In genomic region chr20:17616480-17617211, GRCh38 we compare ENCODE assay signal across 12 cellular contexts. TPM values are rescaled to one million over a fixed set of nuclear protein-coding genes. Genes with fewer than 3 reads are reported as not detected.
DNase-seq lines count a peak whose midpoint lies in the region; ATAC-seq and TF ChIP-seq lines count a peak whose summit lies in the region.
"Had no signal": no experiment of that assay in that cellular context is flagged by ENCODE, and none has a peak within 500 bp of the region (broad histone marks: within the 10 kb centered on the region; RNA-seq: fewer than 3 reads in every experiment).

No MANE protein-coding gene starts in this region.

- H3K79me1 ChIP-seq in neuronal stem cell (ENCODE audit: low read depth, low read length), result no peaks in the 10 kb centered on the region

- WGBS in neuronal stem cell (ENCODE audit: extremely low coverage in 2 of 2, insufficient read length in 2 of 2, insufficient replicate concordance in 1 of 2), 2 donors, result no CpG with 5 or more reads among the region's 22 CpGs

- H3K36me3 ChIP-seq in neuronal stem cell (replicated peaks in 1 of 2; ENCODE audit: control insufficient read depth in 2 of 2, insufficient read depth in 2 of 2, low read length in 2 of 2) (peaks cover 17 to 18% of the 10 kb centered on the region in 2 donors), upper lobe of right lung (peaks cover 78% of the 10 kb centered on the region)

- no peaks in the 10 kb centered on the region for H3K27me3 Mint-ChIP-seq in activated naive CD8-positive, alpha-beta T cell treated with anti-CD3 and anti-CD28 coated beads, Interleukin-2, amount 10 ng/mL, durations not matched to agents 7 days and 5 days
- no peaks in the 10 kb centered on the region for H3K27me3 Mint-ChIP-seq in activated naive CD8-positive, alpha-beta T cell treated with anti-CD3 and anti-CD28 coated beads for 36 hours
- no peaks in the 10 kb centered on the region for H3K27me3 Mint-ChIP-seq in activated CD8-positive, alpha-beta memory T cell treated with anti-CD3 and anti-CD28 coated beads, Interleukin-2, amount 10 ng/mL, durations not matched to agents 7 days and 5 days

- no peaks in the 10 kb centered on the region for H3K36me3 Mint-ChIP-seq in activated naive CD8-positive, alpha-beta T cell treated with anti-CD3 and anti-CD28 coated beads, Interleukin-2, amount 10 ng/mL, durations not matched to agents 7 days and 5 days
- H3K36me3 Mint-ChIP-seq in activated naive CD8-positive, alpha-beta T cell treated with anti-CD3 and anti-CD28 coated beads for 36 hours, result no peaks in the 10 kb centered on the region
- peaks cover 4% of the 10 kb centered on the region for H3K36me3 Mint-ChIP-seq in activated CD8-positive, alpha-beta memory T cell treated with anti-CD3 and anti-CD28 coated beads, Interleukin-2, amount 10 ng/mL, durations not matched to agents 7 days and 5 days

- no peak overlapping the region for H3K23ac ChIP-seq in neuronal stem cell (ENCODE audit: low read depth, low read length, poor library complexity)

- H4K91ac ChIP-seq in neuronal stem cell (ENCODE audit: low read depth, low read length, poor library complexity), result no peak overlapping the region

- in situ Hi-C loops in KBM-7 (cut with MboI; ENCODE audit: low pct_unique_long_range_greater_than_20kb, low sequenced_read_pairs), result no loop called here

- H2BK15ac ChIP-seq in neuronal stem cell (ENCODE audit: low read length), result no peak overlapping the region

- POLR2A ChIA-PET in activated naive CD8-positive, alpha-beta T cell treated with anti-CD3 and anti-CD28 coated beads, Interleukin-2, amount 10 ng/mL, durations not matched to agents 7 days and 5 days (lab: Charles Lee), result interaction anchor here (0.5 kb wide), 1 partner anchor 376 kb away, joined by 5 read pairs; no protein-coding TSS in a partner anchor

- H3K4ac ChIP-seq in neuronal stem cell (ENCODE audit: low read length), result no peak overlapping the region

- no peak overlapping the region for H3K4me3 Mint-ChIP-seq in activated naive CD8-positive, alpha-beta T cell treated with anti-CD3 and anti-CD28 coated beads, Interleukin-2, amount 10 ng/mL, durations not matched to agents 7 days and 5 days
- H3K4me3 Mint-ChIP-seq in activated naive CD8-positive, alpha-beta T cell treated with anti-CD3 and anti-CD28 coated beads for 36 hours, result no peak overlapping the region
- no peak overlapping the region for H3K4me3 Mint-ChIP-seq in activated CD8-positive, alpha-beta memory T cell treated with anti-CD3 and anti-CD28 coated beads, Interleukin-2, amount 10 ng/mL, durations not matched to agents 7 days and 5 days

- H3K27ac Mint-ChIP-seq in activated naive CD8-positive, alpha-beta T cell treated with anti-CD3 and anti-CD28 coated beads, Interleukin-2, amount 10 ng/mL, durations not matched to agents 7 days and 5 days, result no peak overlapping the region
- no peak overlapping the region for H3K27ac Mint-ChIP-seq in activated naive CD8-positive, alpha-beta T cell treated with anti-CD3 and anti-CD28 coated beads for 36 hours
- H3K27ac Mint-ChIP-seq in activated CD8-positive, alpha-beta memory T cell treated with anti-CD3 and anti-CD28 coated beads, Interleukin-2, amount 10 ng/mL, durations not matched to agents 7 days and 5 days, result no peak overlapping the region

- H2BK120ac ChIP-seq in neuronal stem cell (ENCODE audit: low read depth, low read length), result no peak overlapping the region

- H3K27ac ChIP-seq in neuronal stem cell (replicated peaks; ENCODE audit: low read length) (no peak overlapping the region), upper lobe of right lung (no peak overlapping the region)
- H3K27ac ChIP-seq: KMS-11, parathyroid adenoma, SK-N-MC had no signal

- no peak overlapping the region for H3K18ac ChIP-seq in neuronal stem cell (ENCODE audit: low read length)

- no peak overlapping the region for H2BK5ac ChIP-seq in neuronal stem cell (ENCODE audit: low read length)

- no peak overlapping the region for H2AK5ac ChIP-seq in neuronal stem cell (ENCODE audit: low read depth, low read length)

- H3K9me3 ChIP-seq in neuronal stem cell (replicated peaks in 1 of 2; ENCODE audit: control insufficient read depth in 2 of 2, insufficient read depth in 1 of 2, low read depth in 1 of 2, low read length in 2 of 2) (no peaks in the 10 kb centered on the region), upper lobe of right lung (no peaks in the 10 kb centered on the region)

- H4K8ac ChIP-seq in neuronal stem cell (ENCODE audit: low read depth, low read length), result no peak overlapping the region

- H3K9ac ChIP-seq in neuronal stem cell (ENCODE audit: low read depth, low read length, poor library complexity), result peak overlapping the region; percentile 25
- H3K9ac ChIP-seq: KMS-11, parathyroid adenoma had no signal

- no peak overlapping the region for H3K14ac ChIP-seq in neuronal stem cell (ENCODE audit: low read length)

- CTCF ChIA-PET in activated CD8-positive, alpha-beta memory T cell treated with anti-CD3 and anti-CD28 coated beads, Interleukin-2, amount 10 ng/mL, durations not matched to agents 7 days and 5 days (lab: Charles Lee), result interaction anchor here (0.7 to 5.3 kb wide), 10 partner anchors 9 to 282 kb away, joined by 3 to 49 read pairs (median 4); partner anchors contain the start of genes BFSP1 and DSTN

- H2AFZ ChIP-seq in neuronal stem cell (ENCODE audit: low read length), result no peak overlapping the region
- H2AFZ ChIP-seq: parathyroid adenoma had no signal

- TF ChIP-seq CTCF in upper lobe of right lung (IDR thresholded peaks at IDR 0.05), result no peak

- no peak overlapping the region for H2BK12ac ChIP-seq in neuronal stem cell (ENCODE audit: low read length)

- peaks cover 0 to 3% of the 10 kb centered on the region in 2 donors for H3K4me1 ChIP-seq in neuronal stem cell (ENCODE audit: control insufficient read depth in 2 of 2, insufficient read depth in 1 of 2, low read depth in 1 of 2, low read length in 2 of 2)
- H3K4me1 ChIP-seq in upper lobe of right lung, result peaks cover 24% of the 10 kb centered on the region

- H3K9me3 Mint-ChIP-seq in activated naive CD8-positive, alpha-beta T cell treated with anti-CD3 and anti-CD28 coated beads, Interleukin-2, amount 10 ng/mL, durations not matched to agents 7 days and 5 days, result no peaks in the 10 kb centered on the region
- no peaks in the 10 kb centered on the region for H3K9me3 Mint-ChIP-seq in activated naive CD8-positive, alpha-beta T cell treated with anti-CD3 and anti-CD28 coated beads for 36 hours
- no peaks in the 10 kb centered on the region for H3K9me3 Mint-ChIP-seq in activated CD8-positive, alpha-beta memory T cell treated with anti-CD3 and anti-CD28 coated beads, Interleukin-2, amount 10 ng/mL, durations not matched to agents 7 days and 5 days (ENCODE audit: low read depth)

- intact Hi-C loops in upper lobe of right lung (cut with DNase I), result loop anchor here (5.0 kb wide), 1 partner anchor 79 kb away; no protein-coding TSS in a partner anchor

- no peak for ATAC-seq in activated naive CD8-positive, alpha-beta T cell treated with anti-CD3 and anti-CD28 coated beads, Interleukin-2, amount 10 ng/mL, durations not matched to agents 7 days and 5 days (ENCODE audit: low read depth)
- no peak for ATAC-seq in activated CD8-positive, alpha-beta memory T cell treated with anti-CD3 and anti-CD28 coated beads, Interleukin-2, amount 10 ng/mL, durations not matched to agents 7 days and 5 days
- ATAC-seq in upper lobe of right lung, result no peak

- DNase-seq in activated naive CD8-positive, alpha-beta T cell treated with anti-CD3 and anti-CD28 coated beads, Interleukin-2, amount 10 ng/mL, durations not matched to agents 7 days and 5 days, result peak; percentile 26
- no peak for DNase-seq in activated naive CD8-positive, alpha-beta T cell treated with anti-CD3 and anti-CD28 coated beads for 36 hours
- peak; percentile 37 for DNase-seq in activated CD8-positive, alpha-beta memory T cell treated with anti-CD3 and anti-CD28 coated beads, Interleukin-2, amount 10 ng/mL, durations not matched to agents 7 days and 5 days
- DNase-seq in neuronal stem cell (ENCODE audit: low spot score) (no peak), upper lobe of right lung (peak; percentile 61), T1000 (lab: John Stamatoyannopoulos, UW) (no peak), KBM-7 (no peak), NCI-H128 (lab: John Stamatoyannopoulos, UW; ENCODE audit: unreplicated experiment) (no peak)
- DNase-seq: NCI-H2227 treated with DMSO at 0.1 percent for 48 hours had no signal

- H3K4me1 Mint-ChIP-seq in activated naive CD8-positive, alpha-beta T cell treated with anti-CD3 and anti-CD28 coated beads, Interleukin-2, amount 10 ng/mL, durations not matched to agents 7 days and 5 days, result peaks cover 13% of the 10 kb centered on the region
- H3K4me1 Mint-ChIP-seq in activated naive CD8-positive, alpha-beta T cell treated with anti-CD3 and anti-CD28 coated beads for 36 hours, result peaks cover 10% of the 10 kb centered on the region
- peaks cover 21% of the 10 kb centered on the region for H3K4me1 Mint-ChIP-seq in activated CD8-positive, alpha-beta memory T cell treated with anti-CD3 and anti-CD28 coated beads, Interleukin-2, amount 10 ng/mL, durations not matched to agents 7 days and 5 days

- H3K27me3 ChIP-seq in neuronal stem cell (ENCODE audit: control insufficient read depth in 3 of 3, insufficient read depth in 3 of 3, low read depth in 1 of 3, low read length in 3 of 3) (no peaks in the 10 kb centered on the region), upper lobe of right lung (no peaks in the 10 kb centered on the region)

- H3K4me3 ChIP-seq in neuronal stem cell (ENCODE audit: low read length in 2 of 2) (no peak overlapping the region), upper lobe of right lung (no peak overlapping the region)
- H3K4me3 ChIP-seq: SK-N-MC had no signal

- no peak overlapping the region for H3K4me2 ChIP-seq in neuronal stem cell (ENCODE audit: insufficient read depth, low read length, poor library complexity, severe bottlenecking)
- H3K4me2 ChIP-seq: KMS-11 had no signal

RNA-seq across cellular contexts. Expression of gene DSTN, which starts 46.8 kb away (rescaled TPM):
- 10 to 100 TPM; 41.7 to 47.5 TPM for total RNA-seq in activated naive CD8-positive, alpha-beta T cell treated with anti-CD3 and anti-CD28 coated beads, Interleukin-2, amount 10 ng/mL, durations not matched to agents 7 days and 5 days
- total RNA-seq in activated naive CD8-positive, alpha-beta T cell treated with anti-CD3 and anti-CD28 coated beads for 36 hours, result 10 to 100 TPM; 56.7 to 57.5 TPM
- 10 to 100 TPM; 55.8 to 78.3 TPM for total RNA-seq in activated CD8-positive, alpha-beta memory T cell treated with anti-CD3 and anti-CD28 coated beads, Interleukin-2, amount 10 ng/mL, durations not matched to agents 7 days and 5 days
- polyA plus RNA-seq in neuronal stem cell (2013, experiment 1 of 2), result 252 TPM
- 243 TPM for polyA plus RNA-seq in neuronal stem cell (2013, experiment 2 of 2)
- 463 TPM for total RNA-seq in upper lobe of right lung

Comparison
In these comparisons a context has a peak if more than half of its experiments do, and no peak if none do; other contexts are left out.
1. DNase-seq: peak in activated naive CD8-positive, alpha-beta T cell treated with anti-CD3 and anti-CD28 coated beads, Interleukin-2, amount 10 ng/mL, durations not matched to agents 7 days and 5 days (single experiment), activated CD8-positive, alpha-beta memory T cell treated with anti-CD3 and anti-CD28 coated beads, Interleukin-2, amount 10 ng/mL, durations not matched to agents 7 days and 5 days (single experiment) and upper lobe of right lung (single experiment); none in activated naive CD8-positive, alpha-beta T cell treated with anti-CD3 and anti-CD28 coated beads for 36 hours (single experiment), neuronal stem cell (single experiment), T1000 (single experiment), KBM-7 (single experiment) and NCI-H128 (single experiment).